ENCODE assay signal across 21 cellular contexts in genomic region chr7:41824284-41824683, GRCh38.
DNase-seq lines count a peak whose midpoint lies in the region; ATAC-seq, FAIRE-seq and TF ChIP-seq lines count a peak whose summit lies in the region.
"Had no signal": no experiment of that assay in that cellular context is flagged by ENCODE, and none has a peak within 500 bp of the region (broad histone marks: within the 10 kb centered on the region; RNA-seq: fewer than 3 reads in every experiment).

No MANE protein-coding gene starts in this region.

- no peaks in the 10 kb centered on the region for H3K9me2 ChIP-seq in GM23248 (ENCODE audit: insufficient read depth)

- no peak overlapping the region for H3K27ac ChIP-seq in GM23248
- H3K27ac ChIP-seq: tibial nerve had no signal

- in situ Hi-C loops in GM23248 (cut with MboI), result no loop called here

- intact Hi-C loops in left ventricle myocardium superior (cut with micrococcal nuclease), result no loop called here

- POLR2A ChIA-PET in GM10248 (lab: Yijun Ruan, JAX), result no interaction called here

- H3K79me2 ChIP-seq in GM23248 (ENCODE audit: insufficient read depth), result no peaks in the 10 kb centered on the region

- H3K4me3 ChIP-seq in GM23248 (no peak overlapping the region), fibroblast of pulmonary artery (replicated peaks; ENCODE audit: low read depth, low read length) (no peak overlapping the region)
- H3K4me3 ChIP-seq: tibial nerve had no signal

- H3K4me1 ChIP-seq in GM23248 (ENCODE audit: insufficient read depth), result peaks cover 18% of the 10 kb centered on the region
- H3K4me1 ChIP-seq: tibial nerve had no signal

- H3K27me3 ChIP-seq in GM23248 (replicated peaks; ENCODE audit: insufficient read depth), result no peaks in the 10 kb centered on the region
- H3K27me3 ChIP-seq: tibial nerve had no signal

- TF ChIP-seq CTCF in fibroblast of pulmonary artery (IDR thresholded peaks at IDR 0.05; ENCODE audit: low read length, missing control alignments), result no peak
- no peak for TF ChIP-seq CTCF in GM10248 (IDR thresholded peaks at IDR 0.05; ENCODE audit: control extremely low read depth, extremely low read depth, low read depth, missing control alignments)

- no peaks in the 10 kb centered on the region for H3K9me3 ChIP-seq in GM23248 (ENCODE audit: low read depth)

- no peak overlapping the region for H3K9ac ChIP-seq in GM23248

- peak; percentile 31 for DNase-seq in EH (ENCODE audit: low read depth)
- peak; percentile 59 for DNase-seq in GM23248
- DNase-seq in RCC 7860 (ENCODE audit: low spot score), result peak; percentile 38
- peak; percentile 22 for DNase-seq in fibroblast of pulmonary artery (ENCODE audit: low read depth)
- DNase-seq in GM10248 (ENCODE audit: extremely low spot score), result no peak
- no peak for DNase-seq in left ventricle myocardium superior
- DNase-seq in anterior cingulate cortex (lab: John Stamatoyannopoulos, UW), result no peak
- DNase-seq: activated CD4-positive, CD25-positive, alpha-beta regulatory T cell treated with anti-CD3 and anti-CD28 coated beads, Interleukin-2, amount 50 U/mL, for 72 hours; activated naive CD8-positive, alpha-beta T cell treated with anti-CD3 and anti-CD28 coated beads, Interleukin-2, amount 10 ng/mL, durations not matched to agents 7 days and 5 days; C1 segment of cervical spinal cord; erythroblast; hypothalamus; NCI-H1105; NCI-H2171 treated with DMSO at 0.1 percent for 48 hours; nephron progenitor cell; OCI-M1; stimulated activated CD4-positive, alpha-beta T cell treated with anti-CD3 and anti-CD28 coated beads, Interleukin-1b, Interleukin-23, amount 100 ng/mL, for 48 hours; T-helper 1 cell had no signal

- FAIRE-seq in RCC 7860 (lab: Jason Lieb, UNC), result no peak
- FAIRE-seq: colon had no signal

- H3K36me3 ChIP-seq in GM23248 (ENCODE audit: low read depth), result no peaks in the 10 kb centered on the region
- H3K36me3 ChIP-seq: tibial nerve had no signal

- 0 out of 2 replicates have a peak overlapping the region, but pooled peaks have one; percentile 7 for H2AFZ ChIP-seq in GM23248

- WGBS in GM23248 (ENCODE audit: low coverage in 1 of 2, low lambda C conversion rate in 2 of 2, missing lambda C conversion rate in 2 of 2), 2 experiments, result 2 to 4% methylated on average over 2 of the region's 2 CpGs

- peaks cover 8% of the 10 kb centered on the region; the same call in 1 of the 2 replicates for H3F3A ChIP-seq in GM23248 (ENCODE audit: insufficient read depth)

- no peaks in the 10 kb centered on the region for H4K20me1 ChIP-seq in GM23248 (ENCODE audit: insufficient read depth)

- H3K4me2 ChIP-seq in GM23248 (ENCODE audit: unreplicated experiment), result no peak overlapping the region

- no peak for ATAC-seq in left ventricle myocardium superior
- ATAC-seq in HG03097 (IDR thresholded peaks at IDR 0.05; ENCODE audit: low FRiP score, unreplicated experiment), result no peak

- CTCF ChIA-PET in GM10248 (lab: Yijun Ruan, JAX), result interaction anchor here (2.1 kb wide), 1 partner anchor 22 kb away, joined by 5 read pairs; no protein-coding TSS in a partner anchor

Comparison
In these comparisons a context has a peak if more than half of its experiments do, and no peak if none do; other contexts are left out.
1. DNase-seq: peak in EH (single experiment), GM23248 (single experiment), RCC 7860 (single experiment) and fibroblast of pulmonary artery (single experiment); none in GM10248 (single experiment), left ventricle myocardium superior (single experiment) and anterior cingulate cortex (0 of 58).